ENCODE assay signal across 16 cellular contexts in the genomic region with DNA sequence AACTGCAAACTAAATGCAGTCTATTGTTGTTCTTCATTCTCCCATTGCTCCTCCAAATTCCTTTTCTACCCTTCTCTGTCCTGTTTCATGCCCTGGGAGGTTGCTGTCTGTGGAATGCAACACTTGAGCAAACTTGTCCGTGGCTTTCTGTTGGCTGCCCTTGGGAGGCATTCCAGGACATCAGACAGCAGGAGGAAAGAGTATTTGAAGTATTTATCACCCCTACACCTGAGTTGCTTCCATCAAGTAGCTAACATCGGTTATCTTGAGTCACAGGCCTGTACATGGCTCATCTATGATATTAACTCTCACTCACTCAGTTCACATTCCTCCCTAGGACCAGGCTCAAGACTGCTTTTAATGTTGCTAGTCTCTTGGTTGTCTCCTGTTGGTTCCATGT.
"Had no signal": no experiment of that assay in that cellular context is flagged by ENCODE, and none has a peak within 500 bp of the region (broad histone marks: within the 10 kb centered on the region; RNA-seq: fewer than 3 reads in every experiment).

No MANE protein-coding gene starts in this region.

- H3K4me3 ChIP-seq: coronary artery, esophagus muscularis mucosa, left lung, mucosa of descending colon, right atrium auricular region, thyroid gland had no signal

- H3K9me3 ChIP-seq: esophagus muscularis mucosa, left lung, mucosa of descending colon, thyroid gland had no signal

- H3K4me1 ChIP-seq: esophagus muscularis mucosa, left lung, right atrium auricular region, thyroid gland had no signal

- H3K27ac ChIP-seq: coronary artery, esophagus muscularis mucosa, left lung, right atrium auricular region, thyroid gland had no signal

- H3K27me3 ChIP-seq: esophagus muscularis mucosa, left lung, right atrium auricular region, thyroid gland had no signal

- ATAC-seq: activated CD4-positive, CD25-positive, alpha-beta regulatory T cell treated with anti-CD3 and anti-CD28 coated beads, Interleukin-2, amount 50 U/mL, for 24 hours; activated naive CD8-positive, alpha-beta T cell treated with anti-CD3 and anti-CD28 coated beads, Interleukin-2, amount 50 U/mL, for 24 hours; activated T-cell treated with anti-CD3 and anti-CD28 coated beads, Interleukin-2, amount 50 U/mL, for 4 hours; left lung; mucosa of descending colon had no signal

- DNase-seq: activated CD4-positive, alpha-beta T cell treated with anti-CD3 and anti-CD28 coated beads, Interleukin-2, amount 10 ng/mL, durations not matched to agents 7 days and 5 days; activated CD8-positive, alpha-beta memory T cell treated with anti-CD3 and anti-CD28 coated beads, Interleukin-2, amount 50 U/mL, for 4 hours; activated naive CD4-positive, alpha-beta T cell treated with anti-CD3 and anti-CD28 coated beads, Interleukin-2, amount 10 ng/mL, durations not matched to agents 7 days and 5 days; activated naive CD8-positive, alpha-beta T cell treated with anti-CD3 and anti-CD28 coated beads, Interleukin-2, amount 50 U/mL, for 24 hours; activated T-cell treated with anti-CD3 and anti-CD28 coated beads, Interleukin-2, amount 50 U/mL, for 4 hours; anterior cingulate cortex; left lung; mucosa of descending colon; naive B cell; stimulated activated CD4-positive, alpha-beta T cell treated with anti-CD3 and anti-CD28 coated beads, Interleukin-2, amount 100 ng/mL, for 24 hours; stimulated activated naive CD4-positive, alpha-beta T cell treated with Interleukin-2 at 50 U/mL for 16 hours; thyroid gland had no signal

- H3K36me3 ChIP-seq: esophagus muscularis mucosa, left lung, right atrium auricular region, thyroid gland had no signal
